8 cellular contexts compared by ENCODE assay signal in genomic region chr14:60164717-60165546, GRCh38. TPM values are rescaled to one million over a fixed set of nuclear protein-coding genes. Genes with fewer than 3 reads are reported as not detected.
DNase-seq lines count a peak whose midpoint lies in the region; ATAC-seq and TF ChIP-seq lines count a peak whose summit lies in the region.

Gene DHRS7, minus strand, starts transcription at chr14:60165398. Its CDS starts 89 bp downstream, at chr14:60165309.

- ATAC-seq in GM21717 (IDR thresholded peaks at IDR 0.05; ENCODE audit: unreplicated experiment) (peak; percentile 91), gastroesophageal sphincter (peak; percentile 96)

- 0% methylated on average over 5 to 8 of the region's 68 CpGs for WGBS in gastroesophageal sphincter (ENCODE audit: low coverage in 1 of 2), 2 donors
- WGBS in suprapubic skin: 0% methylated on average over 53 of the region's 68 CpGs

- no peaks in the 10 kb centered on the region for H3K27me3 ChIP-seq in SJCRH30
- no peaks in the 10 kb centered on the region for H3K27me3 ChIP-seq in gastroesophageal sphincter
- no peaks in the 10 kb centered on the region for H3K27me3 ChIP-seq in suprapubic skin

- TF ChIP-seq POLR2A in gastroesophageal sphincter (IDR thresholded peaks at IDR 0.05) (peak; percentile 76 to 78), suprapubic skin (IDR thresholded peaks at IDR 0.05) (peak; percentile 46 to 56)

- no peaks in the 10 kb centered on the region for H3K9me3 ChIP-seq in SJCRH30 (replicated peaks)
- H3K9me3 ChIP-seq in gastroesophageal sphincter: no peaks in the 10 kb centered on the region
- no peaks in the 10 kb centered on the region for H3K9me3 ChIP-seq in suprapubic skin

- no peaks in the 10 kb centered on the region for H3K36me3 ChIP-seq in SJCRH30
- no peaks in the 10 kb centered on the region for H3K36me3 ChIP-seq in gastroesophageal sphincter
- no peaks in the 10 kb centered on the region for H3K36me3 ChIP-seq in suprapubic skin

- H3K4me3 ChIP-seq in SJCRH30 (peak within 1 kb of the TSS; percentile 81), gastroesophageal sphincter (peak within 1 kb of the TSS; percentile 78 to 90), suprapubic skin (peak within 1 kb of the TSS; percentile 69)

- H3K4me1 ChIP-seq in SJCRH30 (no peaks in the 10 kb centered on the region), gastroesophageal sphincter (peaks cover 2 to 52% (median 10%) of the 10 kb centered on the region in 3 donors), suprapubic skin (peaks cover 19% of the 10 kb centered on the region)

- TF ChIP-seq CTCF in gastroesophageal sphincter (IDR thresholded peaks at IDR 0.05) (peak in 3 of 4 experiments; percentile 51 to 82 (median 62)), suprapubic skin (IDR thresholded peaks at IDR 0.05) (peak in 1 of 2 donors; percentile 51)

- peak within 1 kb of the TSS; percentile 68 for H3K27ac ChIP-seq in SJCRH30
- H3K27ac ChIP-seq in gastroesophageal sphincter: peak within 1 kb of the TSS; percentile 87 to 96 (median 94)
- peak within 1 kb of the TSS; percentile 85 for H3K27ac ChIP-seq in suprapubic skin

- TF ChIP-seq EP300 in gastroesophageal sphincter (IDR thresholded peaks at IDR 0.05) (no peak), suprapubic skin (IDR thresholded peaks at IDR 0.05) (no peak)

- in situ Hi-C loops in KBM-7 (cut with MboI; ENCODE audit: low pct_unique_long_range_greater_than_20kb, low sequenced_read_pairs): no loop called here

- peak; percentile 86 for DNase-seq in EH (ENCODE audit: low read depth)
- DNase-seq in KBM-7: peak; percentile 81
- DNase-seq in SJCRH30: peak; percentile 80
- peak; percentile 10 to 43 (median 42) for DNase-seq in activated naive CD4-positive, alpha-beta T cell (lab: John Stamatoyannopoulos, UW)
- DNase-seq in nucleus accumbens (lab: John Stamatoyannopoulos, UW): peak in 54 of 56 donors; percentile 29 to 90 (median 75)
- peak; percentile 85 to 92 for DNase-seq in suprapubic skin (ENCODE audit: low spot score in 2 of 2)

RNA-seq across cellular contexts. Expression of gene DHRS7, which starts in this region (rescaled TPM):
- total RNA-seq in SJCRH30 (2014; rRNA removed; shearing (Covaris generic)): 18.4 and 24.8 TPM in 2 replicates
- total RNA-seq in gastroesophageal sphincter (10 to 100 TPM; 55.1 to 92.4 (median 60.6) TPM), suprapubic skin (10 to 100 TPM; 33.7 to 91.7 (median 39.8) TPM)

Comparison
In these comparisons a context has a peak if more than half of its experiments do, and no peak if none do; other contexts are left out.
1. Peak in every context shown above with its lines: DNase-seq, ATAC-seq, H3K4me3 ChIP-seq and H3K27ac ChIP-seq.